1 cellular context compared by ENCODE assay signal in the genomic region with DNA sequence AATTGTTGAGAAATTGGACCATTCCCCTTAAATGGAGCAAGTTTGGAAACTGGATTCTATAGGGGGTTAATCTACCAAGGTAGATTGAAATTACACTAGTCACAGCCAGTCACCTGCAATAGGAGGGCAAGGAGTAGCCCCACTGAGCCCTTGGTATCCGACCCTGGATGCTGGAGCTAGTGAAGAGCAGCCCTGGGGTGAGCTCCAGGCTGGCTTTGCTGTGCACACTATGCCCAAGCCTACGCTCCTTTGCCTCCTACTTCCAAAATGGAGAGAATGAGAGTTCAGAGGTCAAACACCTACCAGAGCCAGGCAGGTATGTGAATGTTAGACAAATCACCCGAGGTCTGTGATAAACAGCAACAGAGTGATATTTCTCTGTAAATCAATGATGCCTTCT.
TF ChIP-seq lines count a peak whose summit lies in the region.

No MANE protein-coding gene starts in this region.

TF ChIP-seq in GM12878, 131 proteins besides CTCF, POLR2A, EP300 and RAD21:
- TF ChIP-seq ZNF274 (IDR thresholded peaks at IDR 0.05; ENCODE audit: insufficient read depth, insufficient read length) (no peak), ESRRA (IDR thresholded peaks at IDR 0.05; ENCODE audit: low read length) (no peak), HDAC6 (IDR thresholded peaks at IDR 0.05; ENCODE audit: unreplicated experiment) (no peak), YY1 (IDR thresholded peaks at IDR 0.05; ENCODE audit: low read depth, low read length) (no peak), SKIL (IDR thresholded peaks at IDR 0.05; ENCODE audit: low read depth, poor library complexity, severe bottlenecking) (no peak), STAT3 (IDR thresholded peaks at IDR 0.05; ENCODE audit: low read depth, low read length) (no peak)
